ENCODE assay signal across 1 cellular context in the genomic region with DNA sequence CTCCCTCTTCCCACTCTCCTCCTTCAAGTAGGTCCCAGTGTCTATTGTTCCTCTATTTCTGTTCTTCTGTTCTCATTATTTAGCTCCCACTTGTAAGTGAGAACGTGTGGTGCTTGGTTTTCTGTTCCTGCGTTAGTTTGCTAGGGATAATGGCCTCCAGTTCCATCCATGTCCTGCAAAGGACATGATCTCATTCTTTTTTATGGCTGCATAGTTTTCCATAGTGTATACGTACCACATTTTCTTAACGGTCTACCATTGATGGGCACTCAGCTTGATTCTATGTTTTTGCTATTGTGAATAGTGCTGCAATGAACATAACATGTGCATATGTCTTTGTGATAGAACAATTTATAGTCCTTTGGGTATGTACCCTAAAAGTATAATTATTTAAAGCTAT.
TF ChIP-seq lines count a peak whose summit lies in the region.

No MANE protein-coding gene starts in this region.

TF ChIP-seq in SK-N-SH, 30 proteins besides CTCF, POLR2A, EP300 and RAD21 (continued from another document):
- TF ChIP-seq USF1 (IDR thresholded peaks at IDR 0.05; ENCODE audit: borderline replicate concordance, low read depth) (no peak), EZH2phosphoT487 (IDR thresholded peaks at IDR 0.05; ENCODE audit: borderline replicate concordance, low read depth) (no peak), SMC3 (IDR thresholded peaks at IDR 0.05; ENCODE audit: low read depth, low read length) (no peak), JUND (IDR thresholded peaks at IDR 0.05) (no peak), FOSL2 (IDR thresholded peaks at IDR 0.05; ENCODE audit: borderline replicate concordance, low read depth) (no peak), TAF1 (IDR thresholded peaks at IDR 0.05; ENCODE audit: borderline replicate concordance, low read depth, low read length) (no peak)
